ENCODE assay signal across 9 cellular contexts in genomic region chr12:57126561-57126960, GRCh38. TPM values are rescaled to one million over a fixed set of nuclear protein-coding genes. Genes with fewer than 3 reads are reported as not detected.
DNase-seq lines count a peak whose midpoint lies in the region; ATAC-seq and TF ChIP-seq lines count a peak whose summit lies in the region.
"Had no signal": no experiment of that assay in that cellular context is flagged by ENCODE, and none has a peak within 500 bp of the region (broad histone marks: within the 10 kb centered on the region; RNA-seq: fewer than 3 reads in every experiment).

No MANE protein-coding gene starts in this region.

- TF ChIP-seq CTCF in CD14-positive monocyte (IDR thresholded peaks at IDR 0.05): no peak
- no peak for TF ChIP-seq CTCF in Loucy (conservative IDR thresholded peaks at IDR 0.05; ENCODE audit: low read length)

- H4K20me1 ChIP-seq in Loucy (ENCODE audit: insufficient read depth, low read length, poor library complexity, severe bottlenecking): no peaks in the 10 kb centered on the region

- peak overlapping the region in 1 of 7 donors; percentile 63 for H3K27ac Mint-ChIP-seq in CD14-positive monocyte

- no peak overlapping the region for H2AFZ ChIP-seq in Loucy (ENCODE audit: low read length)
- H2AFZ ChIP-seq in neuron (ENCODE audit: low read depth, low read length): no peak overlapping the region

- H3K4me3 Mint-ChIP-seq in CD14-positive monocyte: peak overlapping the region; percentile 93 to 95

- ATAC-seq in GM21447 (IDR thresholded peaks at IDR 0.05; ENCODE audit: unreplicated experiment) (no peak), HG03039 (IDR thresholded peaks at IDR 0.05; ENCODE audit: unreplicated experiment) (no peak)

- H3K4me2 ChIP-seq in Loucy (ENCODE audit: low read depth, low read length, poor library complexity, severe bottlenecking): peak overlapping the region; percentile 88

- H3K27me3 Mint-ChIP-seq in CD14-positive monocyte (ENCODE audit: low read depth in 3 of 3): peaks cover 5 to 29% (median 26%) of the 10 kb centered on the region in 3 donors

- peaks cover 31% of the 10 kb centered on the region for H3K4me1 Mint-ChIP-seq in CD14-positive monocyte

- H3K9me2 ChIP-seq in Loucy (replicated peaks; ENCODE audit: low read depth, low read length): no peaks in the 10 kb centered on the region

- H3K36me3 Mint-ChIP-seq in CD14-positive monocyte: peaks cover 12 to 13% of the 10 kb centered on the region in 2 donors

- no peaks in the 10 kb centered on the region for H3K27me3 ChIP-seq in Loucy (ENCODE audit: insufficient read depth, low read length, poor library complexity, severe bottlenecking)
- H3K27me3 ChIP-seq in duodenal mucosa (ENCODE audit: control insufficient read depth in 1 of 2, insufficient read depth in 2 of 2, low read length in 2 of 2): no peaks in the 10 kb centered on the region
- no peaks in the 10 kb centered on the region for H3K27me3 ChIP-seq in neuron (ENCODE audit: insufficient read depth, low read length)

- H3K79me2 ChIP-seq in Loucy (ENCODE audit: insufficient read depth, low read length): no peaks in the 10 kb centered on the region

- intact Hi-C loops in CD14-positive monocyte (cut with micrococcal nuclease): loop anchor here in 1 of 2 donors (5.0 kb wide), 1 partner anchor 36 kb away; no protein-coding TSS in a partner anchor

- H3K4me3 ChIP-seq in Loucy (ENCODE audit: low read length, poor library complexity, severe bottlenecking): peak overlapping the region; percentile 82
- H3K4me3 ChIP-seq in duodenal mucosa (ENCODE audit: low read depth in 1 of 2, low read length in 2 of 2): peak overlapping the region; percentile 82 to 89
- peak overlapping the region; percentile 93 for H3K4me3 ChIP-seq in neuron (ENCODE audit: low read length)

- H3F3A ChIP-seq in Loucy (ENCODE audit: low read depth): no peaks in the 10 kb centered on the region; the same call in 1 of the 2 replicates

- no peaks in the 10 kb centered on the region for H3K9me3 ChIP-seq in Loucy (ENCODE audit: insufficient read depth, low read depth, low read length)
- no peaks in the 10 kb centered on the region for H3K9me3 ChIP-seq in duodenal mucosa (ENCODE audit: control insufficient read depth in 1 of 2, low read length in 2 of 2)
- no peaks in the 10 kb centered on the region for H3K9me3 ChIP-seq in neuron (ENCODE audit: low read length)

- H3K9me3 Mint-ChIP-seq in CD14-positive monocyte: peaks cover 0 to 8% (median 3%) of the 10 kb centered on the region in 7 donors

- peak overlapping the region; percentile 49 for H3K27ac ChIP-seq in duodenal mucosa (ENCODE audit: low read depth, low read length)

- H3K9ac ChIP-seq in Loucy (ENCODE audit: low read depth, low read length, poor library complexity, severe bottlenecking): peak overlapping the region; percentile 76
- H3K9ac ChIP-seq in duodenal mucosa (ENCODE audit: low read depth in 1 of 2, low read length in 2 of 2): peak overlapping the region; percentile 73 to 89

- no peaks in the 10 kb centered on the region for H3K36me3 ChIP-seq in Loucy (ENCODE audit: insufficient read depth, low read length)
- no peaks in the 10 kb centered on the region for H3K36me3 ChIP-seq in duodenal mucosa (ENCODE audit: control insufficient read depth in 1 of 2, insufficient read depth in 2 of 2, low read length in 2 of 2)
- H3K36me3 ChIP-seq in neuron (ENCODE audit: insufficient read depth, low read length): peaks cover 2% of the 10 kb centered on the region

- H3K4me1 ChIP-seq in Loucy (ENCODE audit: insufficient read depth, low read length, poor library complexity, severe bottlenecking): peaks cover 29% of the 10 kb centered on the region
- H3K4me1 ChIP-seq in duodenal mucosa (ENCODE audit: control insufficient read depth in 1 of 2, insufficient read depth in 2 of 2, low read length in 2 of 2): peaks cover 30 to 35% of the 10 kb centered on the region in 2 donors
- peaks cover 33% of the 10 kb centered on the region for H3K4me1 ChIP-seq in neuron (ENCODE audit: insufficient read depth, low read length)

- DNase-seq in CD14-positive monocyte (ENCODE audit: low spot score) (no peak), AG08395 (ENCODE audit: low spot score) (no peak), DMS79 treated with DMSO at 0.1 percent for 48 hours (lab: John Stamatoyannopoulos, UW) (no peak)
- DNase-seq: NK-92 treated with Interleukin-12 subunit alpha and Interleukin-12 subunit beta, amount 100 ng/mL, for 24 hours had no signal

RNA-seq across cellular contexts. Expression of gene LRP1, which starts 1.7 kb away (rescaled TPM):
- 10 to 100 TPM in 1 of 2 donors, 1 to 10 TPM in 1; 5.5 to 10.5 TPM for polyA plus RNA-seq in CD14-positive monocyte

RNA-seq across cellular contexts. Expression of gene STAT6, which starts 15.4 kb away (rescaled TPM):
- 100 to 1,000 TPM; 132 to 154 TPM for polyA plus RNA-seq in CD14-positive monocyte

RNA-seq across cellular contexts. Expression of gene LRP1-AS, which starts 20.9 kb away (rescaled TPM):
- 1 to 10 TPM in 1 of 2 donors, under 1 TPM in 1; 0.35 to 1.5 TPM for polyA plus RNA-seq in CD14-positive monocyte

RNA-seq across cellular contexts. Expression of gene NAB2, which starts 37.6 kb away (rescaled TPM):
- 1 to 10 TPM in 1 of 2 donors, under 1 TPM in 1; 1.00 to 2.7 TPM for polyA plus RNA-seq in CD14-positive monocyte

RNA-seq across cellular contexts. Expression of gene NEMP1, which starts 48.0 kb away (rescaled TPM):
- polyA plus RNA-seq in CD14-positive monocyte: 1 to 10 TPM; 1.9 to 2.2 TPM
